Comparison of ENCODE assay signal across 1 cellular context in the genomic region with DNA sequence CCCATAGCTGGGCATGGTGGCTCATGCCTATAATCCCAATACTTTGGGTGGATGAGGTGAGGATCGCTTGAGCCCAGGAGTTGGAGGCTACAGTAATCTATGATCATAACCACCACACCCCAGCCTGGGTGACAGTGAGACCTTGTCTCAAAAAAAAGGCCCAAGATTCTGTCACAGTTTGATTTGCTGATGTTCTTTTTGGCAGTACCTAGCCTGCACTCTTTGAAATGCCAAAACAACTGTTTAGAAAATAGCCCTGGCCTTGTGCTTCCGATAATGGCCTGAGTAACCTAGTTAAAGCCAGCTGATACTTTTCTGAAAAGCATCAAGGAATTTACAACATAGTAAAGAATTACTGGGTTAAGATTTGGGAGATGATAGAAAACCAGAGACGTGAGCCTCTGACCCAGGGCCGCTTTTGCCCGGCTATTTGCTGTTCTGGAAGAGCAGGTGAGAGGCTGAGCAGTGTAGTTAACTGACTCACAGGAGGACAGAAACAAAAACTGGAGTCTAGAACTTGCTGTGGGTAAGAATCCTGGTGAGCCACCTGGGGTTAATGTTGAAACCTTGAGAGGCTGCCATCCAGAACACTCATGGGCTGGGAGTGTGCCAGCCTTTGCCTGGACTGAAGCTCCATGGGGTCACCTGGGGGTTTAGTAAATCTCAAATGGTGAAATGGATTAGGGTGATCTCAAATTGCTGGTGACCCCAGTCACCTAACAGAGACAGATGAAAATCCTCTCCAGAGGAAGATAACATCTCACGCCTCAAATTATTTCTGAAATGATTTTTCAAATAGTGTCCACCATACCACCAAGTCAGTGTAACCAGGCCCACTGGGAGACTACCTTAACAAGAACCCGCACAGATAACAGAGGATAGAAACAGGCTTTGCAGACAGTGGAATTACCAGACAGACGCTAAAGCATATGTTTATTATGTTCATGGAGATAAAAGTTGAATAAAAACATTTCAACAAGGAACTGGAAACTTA.
TF ChIP-seq lines count a peak whose summit lies in the region.

No MANE protein-coding gene starts in this region.

TF ChIP-seq in HepG2, 621 proteins besides CTCF, POLR2A, EP300 and RAD21 (continued from another document):
- TF ChIP-seq, protein P1, sequence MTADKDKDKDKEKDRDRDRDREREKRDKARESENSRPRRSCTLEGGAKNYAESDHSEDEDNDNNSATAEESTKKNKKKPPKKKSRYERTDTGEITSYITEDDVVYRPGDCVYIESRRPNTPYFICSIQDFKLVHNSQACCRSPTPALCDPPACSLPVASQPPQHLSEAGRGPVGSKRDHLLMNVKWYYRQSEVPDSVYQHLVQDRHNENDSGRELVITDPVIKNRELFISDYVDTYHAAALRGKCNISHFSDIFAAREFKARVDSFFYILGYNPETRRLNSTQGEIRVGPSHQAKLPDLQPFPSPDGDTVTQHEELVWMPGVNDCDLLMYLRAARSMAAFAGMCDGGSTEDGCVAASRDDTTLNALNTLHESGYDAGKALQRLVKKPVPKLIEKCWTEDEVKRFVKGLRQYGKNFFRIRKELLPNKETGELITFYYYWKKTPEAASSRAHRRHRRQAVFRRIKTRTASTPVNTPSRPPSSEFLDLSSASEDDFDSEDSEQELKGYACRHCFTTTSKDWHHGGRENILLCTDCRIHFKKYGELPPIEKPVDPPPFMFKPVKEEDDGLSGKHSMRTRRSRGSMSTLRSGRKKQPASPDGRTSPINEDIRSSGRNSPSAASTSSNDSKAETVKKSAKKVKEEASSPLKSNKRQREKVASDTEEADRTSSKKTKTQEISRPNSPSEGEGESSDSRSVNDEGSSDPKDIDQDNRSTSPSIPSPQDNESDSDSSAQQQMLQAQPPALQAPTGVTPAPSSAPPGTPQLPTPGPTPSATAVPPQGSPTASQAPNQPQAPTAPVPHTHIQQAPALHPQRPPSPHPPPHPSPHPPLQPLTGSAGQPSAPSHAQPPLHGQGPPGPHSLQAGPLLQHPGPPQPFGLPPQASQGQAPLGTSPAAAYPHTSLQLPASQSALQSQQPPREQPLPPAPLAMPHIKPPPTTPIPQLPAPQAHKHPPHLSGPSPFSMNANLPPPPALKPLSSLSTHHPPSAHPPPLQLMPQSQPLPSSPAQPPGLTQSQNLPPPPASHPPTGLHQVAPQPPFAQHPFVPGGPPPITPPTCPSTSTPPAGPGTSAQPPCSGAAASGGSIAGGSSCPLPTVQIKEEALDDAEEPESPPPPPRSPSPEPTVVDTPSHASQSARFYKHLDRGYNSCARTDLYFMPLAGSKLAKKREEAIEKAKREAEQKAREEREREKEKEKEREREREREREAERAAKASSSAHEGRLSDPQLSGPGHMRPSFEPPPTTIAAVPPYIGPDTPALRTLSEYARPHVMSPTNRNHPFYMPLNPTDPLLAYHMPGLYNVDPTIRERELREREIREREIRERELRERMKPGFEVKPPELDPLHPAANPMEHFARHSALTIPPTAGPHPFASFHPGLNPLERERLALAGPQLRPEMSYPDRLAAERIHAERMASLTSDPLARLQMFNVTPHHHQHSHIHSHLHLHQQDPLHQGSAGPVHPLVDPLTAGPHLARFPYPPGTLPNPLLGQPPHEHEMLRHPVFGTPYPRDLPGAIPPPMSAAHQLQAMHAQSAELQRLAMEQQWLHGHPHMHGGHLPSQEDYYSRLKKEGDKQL (CRISPR knock-in tag; IDR thresholded peaks at IDR 0.05; ENCODE audit: low read depth): no peak
- TF ChIP-seq ZNF761 (CRISPR knock-in tag; conservative IDR thresholded peaks at IDR 0.05) (no peak), ZNF10 (CRISPR knock-in tag; IDR thresholded peaks at IDR 0.05; ENCODE audit: borderline replicate concordance, low read depth) (no peak), ZNF781 (CRISPR knock-in tag; IDR thresholded peaks at IDR 0.05; ENCODE audit: borderline replicate concordance, not compliant biosample characterization) (no peak), ZMYM4 (CRISPR knock-in tag; IDR thresholded peaks at IDR 0.05) (no peak), TCF7L2 (IDR thresholded peaks at IDR 0.05; ENCODE audit: low read depth, low read length) (no peak), KDM5A (IDR thresholded peaks at IDR 0.05; ENCODE audit: borderline replicate concordance, low read length) (no peak), ERF (CRISPR knock-in tag; IDR thresholded peaks at IDR 0.05) (no peak), KMT2B (CRISPR knock-in tag; IDR thresholded peaks at IDR 0.05) (no peak), ZNF629 (CRISPR knock-in tag; conservative IDR thresholded peaks at IDR 0.05) (no peak), FOXJ3 (CRISPR knock-in tag; IDR thresholded peaks at IDR 0.05; ENCODE audit: borderline replicate concordance) (no peak), NFE2 (CRISPR knock-in tag; IDR thresholded peaks at IDR 0.05) (no peak), ZC3H13 (CRISPR knock-in tag; IDR thresholded peaks at IDR 0.05) (no peak), RARA (CRISPR knock-in tag; IDR thresholded peaks at IDR 0.05) (no peak), ZNF879 (CRISPR knock-in tag; IDR thresholded peaks at IDR 0.05) (no peak), ZFP36 (IDR thresholded peaks at IDR 0.05; ENCODE audit: borderline replicate concordance, low read depth, low read length, partially characterized antibody) (no peak), ZNF878 (CRISPR knock-in tag; IDR thresholded peaks at IDR 0.05) (no peak)
- TF ChIP-seq, protein P2, sequence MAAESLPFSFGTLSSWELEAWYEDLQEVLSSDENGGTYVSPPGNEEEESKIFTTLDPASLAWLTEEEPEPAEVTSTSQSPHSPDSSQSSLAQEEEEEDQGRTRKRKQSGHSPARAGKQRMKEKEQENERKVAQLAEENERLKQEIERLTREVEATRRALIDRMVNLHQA (CRISPR knock-in tag; IDR thresholded peaks at IDR 0.05): no peak
- TF ChIP-seq, protein P3, sequence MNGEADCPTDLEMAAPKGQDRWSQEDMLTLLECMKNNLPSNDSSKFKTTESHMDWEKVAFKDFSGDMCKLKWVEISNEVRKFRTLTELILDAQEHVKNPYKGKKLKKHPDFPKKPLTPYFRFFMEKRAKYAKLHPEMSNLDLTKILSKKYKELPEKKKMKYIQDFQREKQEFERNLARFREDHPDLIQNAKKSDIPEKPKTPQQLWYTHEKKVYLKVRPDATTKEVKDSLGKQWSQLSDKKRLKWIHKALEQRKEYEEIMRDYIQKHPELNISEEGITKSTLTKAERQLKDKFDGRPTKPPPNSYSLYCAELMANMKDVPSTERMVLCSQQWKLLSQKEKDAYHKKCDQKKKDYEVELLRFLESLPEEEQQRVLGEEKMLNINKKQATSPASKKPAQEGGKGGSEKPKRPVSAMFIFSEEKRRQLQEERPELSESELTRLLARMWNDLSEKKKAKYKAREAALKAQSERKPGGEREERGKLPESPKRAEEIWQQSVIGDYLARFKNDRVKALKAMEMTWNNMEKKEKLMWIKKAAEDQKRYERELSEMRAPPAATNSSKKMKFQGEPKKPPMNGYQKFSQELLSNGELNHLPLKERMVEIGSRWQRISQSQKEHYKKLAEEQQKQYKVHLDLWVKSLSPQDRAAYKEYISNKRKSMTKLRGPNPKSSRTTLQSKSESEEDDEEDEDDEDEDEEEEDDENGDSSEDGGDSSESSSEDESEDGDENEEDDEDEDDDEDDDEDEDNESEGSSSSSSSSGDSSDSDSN (CRISPR knock-in tag; IDR thresholded peaks at IDR 0.05): no peak
TF ChIP-seq in HepG2: peak in this region for 0.
